Comparison of ENCODE assay signal across 17 cellular contexts in genomic region chr13:21134475-21134874, GRCh38.
"Had no signal": no experiment of that assay in that cellular context is flagged by ENCODE, and none has a peak within 500 bp of the region (broad histone marks: within the 10 kb centered on the region; RNA-seq: fewer than 3 reads in every experiment).

No MANE protein-coding gene starts in this region.

- H3K4me3 Mint-ChIP-seq: activated CD8-positive, alpha-beta T cell treated with anti-CD3 and anti-CD28 coated beads for 36 hours; activated naive CD4-positive, alpha-beta T cell treated with anti-CD3 and anti-CD28 coated beads, Interleukin-2, amount 10 ng/mL, durations not matched to agents 7 days and 5 days; activated naive CD8-positive, alpha-beta T cell treated with anti-CD3 and anti-CD28 coated beads for 36 hours; activated T-cell treated with anti-CD3 and anti-CD28 coated beads, Interleukin-2, amount 50 U/mL, for 72 hours had no signal

- DNase-seq: activated CD4-positive, alpha-beta T cell treated with anti-CD3 and anti-CD28 coated beads for 4 hours; activated CD8-positive, alpha-beta memory T cell treated with anti-CD3 and anti-CD28 coated beads, Interleukin-2, amount 50 U/mL, for 4 hours; activated CD8-positive, alpha-beta T cell treated with anti-CD3 and anti-CD28 coated beads for 36 hours; activated gamma-delta T cell treated with Interleukin-2 at 50 U/mL for 16 hours; activated naive CD4-positive, alpha-beta T cell treated with anti-CD3 and anti-CD28 coated beads, Interleukin-2, amount 10 ng/mL, durations not matched to agents 7 days and 5 days; activated naive CD8-positive, alpha-beta T cell treated with anti-CD3 and anti-CD28 coated beads for 36 hours; activated T-cell treated with anti-CD3 and anti-CD28 coated beads, Interleukin-2, amount 50 U/mL, for 72 hours; MM.1S; NCI-H1105; NCI-H1436; NCI-H2029 treated with DMSO at 0.1 percent for 48 hours; NCI-H510A treated with DMSO at 0.1 percent for 48 hours; NCI-H69; SIG-M5; T-helper 1 cell had no signal

- ATAC-seq: activated CD8-positive, alpha-beta T cell treated with anti-CD3 and anti-CD28 coated beads for 36 hours; activated T-cell treated with anti-CD3 and anti-CD28 coated beads, Interleukin-2, amount 50 U/mL, for 72 hours had no signal

- H3K27ac ChIP-seq: VCaP had no signal

- H3K9me3 Mint-ChIP-seq: activated CD8-positive, alpha-beta T cell treated with anti-CD3 and anti-CD28 coated beads for 36 hours; activated naive CD4-positive, alpha-beta T cell treated with anti-CD3 and anti-CD28 coated beads, Interleukin-2, amount 10 ng/mL, durations not matched to agents 7 days and 5 days; activated naive CD8-positive, alpha-beta T cell treated with anti-CD3 and anti-CD28 coated beads for 36 hours; activated T-cell treated with anti-CD3 and anti-CD28 coated beads, Interleukin-2, amount 50 U/mL, for 72 hours; activated T-helper 2 cell treated with anti-CD3 and anti-CD28 coated beads, Interferon-gamma antibody, Interleukin-2, Interleukin-4, amounts not matched to agents 10 μg/mL and 5 μg/mL and 100 μg/mL, durations not matched to agents 14 hours and 24 hours and 36 hours had no signal

- H3K36me3 Mint-ChIP-seq: activated naive CD4-positive, alpha-beta T cell treated with anti-CD3 and anti-CD28 coated beads, Interleukin-2, amount 10 ng/mL, durations not matched to agents 7 days and 5 days had no signal

- H3K27ac Mint-ChIP-seq: activated CD8-positive, alpha-beta T cell treated with anti-CD3 and anti-CD28 coated beads for 36 hours; activated naive CD4-positive, alpha-beta T cell treated with anti-CD3 and anti-CD28 coated beads, Interleukin-2, amount 10 ng/mL, durations not matched to agents 7 days and 5 days; activated naive CD8-positive, alpha-beta T cell treated with anti-CD3 and anti-CD28 coated beads for 36 hours; activated T-cell treated with anti-CD3 and anti-CD28 coated beads, Interleukin-2, amount 50 U/mL, for 72 hours; activated T-helper 2 cell treated with anti-CD3 and anti-CD28 coated beads, Interferon-gamma antibody, Interleukin-2, Interleukin-4, amounts not matched to agents 10 μg/mL and 5 μg/mL and 100 μg/mL, durations not matched to agents 14 hours and 24 hours and 36 hours had no signal
